Comparison of ENCODE assay signal across 1 cellular context in genomic region chr6:63635563-63636515, GRCh38.
A peak's percentile ranks its signal among the peaks of the same experiment; 100 is the strongest.
TF ChIP-seq lines count a peak whose summit lies in the region.

Gene PHF3 (plus strand): TSS chr6:63635802. CDS start chr6:63646552, 10,750 bp downstream.

TF ChIP-seq in HepG2, 621 proteins besides CTCF, POLR2A, EP300 and RAD21 (continued from another document and continues in another):
- TF ChIP-seq PATZ1 (CRISPR knock-in tag; IDR thresholded peaks at IDR 0.05) (peak; percentile 92), ZZZ3 (CRISPR knock-in tag; IDR thresholded peaks at IDR 0.05; ENCODE audit: borderline replicate concordance) (peak; percentile 29; the same call in 1 of the 2 replicates), HDAC6 (IDR thresholded peaks at IDR 0.05; ENCODE audit: low read depth, low read length) (no peak), ZBTB34 (CRISPR knock-in tag; IDR thresholded peaks at IDR 0.05) (peak; percentile 72), TFAP4 (IDR thresholded peaks at IDR 0.05; ENCODE audit: borderline replicate concordance, low read depth) (peak; percentile 58; the same call in 1 of the 2 replicates), GPN1 (CRISPR knock-in tag; IDR thresholded peaks at IDR 0.05; ENCODE audit: borderline replicate concordance) (peak; percentile 54; the same call in 1 of the 2 replicates), LBX2 (CRISPR knock-in tag; IDR thresholded peaks at IDR 0.05; ENCODE audit: borderline replicate concordance) (peak; percentile 91; the same call in 1 of the 2 replicates), ZNF773 (CRISPR knock-in tag; IDR thresholded peaks at IDR 0.05; ENCODE audit: borderline replicate concordance) (peak; percentile 90; the same call in 1 of the 2 replicates), ZNF775 (CRISPR knock-in tag; IDR thresholded peaks at IDR 0.05; ENCODE audit: borderline replicate concordance) (peak; percentile 74), JUND (CRISPR knock-in tag; IDR thresholded peaks at IDR 0.05) (peak; percentile 81; the same call in 1 of the 2 replicates), ISX (CRISPR knock-in tag; conservative IDR thresholded peaks at IDR 0.05) (peak; percentile 72; the same call in 1 of the 2 replicates), ZNF619 (CRISPR knock-in tag; IDR thresholded peaks at IDR 0.05) (peak; percentile 91), NFYB (CRISPR knock-in tag; IDR thresholded peaks at IDR 0.05) (no peak), ZNF225 (CRISPR knock-in tag; IDR thresholded peaks at IDR 0.05) (peak; percentile 98), HES4 (CRISPR knock-in tag; IDR thresholded peaks at IDR 0.05; ENCODE audit: borderline replicate concordance) (peak; percentile 91), SALL2 (CRISPR knock-in tag; IDR thresholded peaks at IDR 0.05) (peak; percentile 99), ZNF30 (CRISPR knock-in tag; IDR thresholded peaks at IDR 0.05) (peak; percentile 88), HOXA9 (CRISPR knock-in tag; IDR thresholded peaks at IDR 0.05; ENCODE audit: borderline replicate concordance) (peak; percentile 97), ZNF761 (CRISPR knock-in tag; conservative IDR thresholded peaks at IDR 0.05) (peak; percentile 98), ZNF672 (CRISPR knock-in tag; IDR thresholded peaks at IDR 0.05) (no peak), ZFY (CRISPR knock-in tag; IDR thresholded peaks at IDR 0.05) (peak; percentile 99), ZNF12 (CRISPR knock-in tag; IDR thresholded peaks at IDR 0.05) (peak; percentile 78), CCAR2 (optimal IDR thresholded peaks at IDR 0.05; ENCODE audit: low read depth, low read length) (no peak), ZNF770 (CRISPR knock-in tag; IDR thresholded peaks at IDR 0.05) (peak; percentile 73), GLMP (CRISPR knock-in tag; IDR thresholded peaks at IDR 0.05; ENCODE audit: borderline replicate concordance) (no peak), NFE2L1 (CRISPR knock-in tag; IDR thresholded peaks at IDR 0.05; ENCODE audit: borderline replicate concordance) (no peak; the same call in 1 of the 2 replicates), PHF20 (CRISPR knock-in tag; IDR thresholded peaks at IDR 0.05) (peak; percentile 74), ZNF501 (CRISPR knock-in tag; IDR thresholded peaks at IDR 0.05) (peak; percentile 89), REST (IDR thresholded peaks at IDR 0.05; ENCODE audit: borderline replicate concordance in 1 of 2, low read depth in 1 of 2, low read length in 2 of 2) (peak in 1 of 2 experiments; percentile 10; a peak in 2 of 4 replicates), NAIF1 (CRISPR knock-in tag; IDR thresholded peaks at IDR 0.05; ENCODE audit: borderline replicate concordance) (peak; percentile 96; the same call in 1 of the 2 replicates), NR1H2 (CRISPR knock-in tag; IDR thresholded peaks at IDR 0.05; ENCODE audit: borderline replicate concordance, low read depth) (peak; percentile 91), ZNF580 (CRISPR knock-in tag; IDR thresholded peaks at IDR 0.05; ENCODE audit: borderline replicate concordance, low read depth) (peak; percentile 98), PAX8 (CRISPR knock-in tag; IDR thresholded peaks at IDR 0.05; ENCODE audit: borderline replicate concordance) (peak; percentile 72; the same call in 1 of the 2 replicates), RFXANK (CRISPR knock-in tag; IDR thresholded peaks at IDR 0.05) (no peak), NCOA2 (CRISPR knock-in tag; IDR thresholded peaks at IDR 0.05) (peak; percentile 59; the same call in 1 of the 2 replicates), RARA (CRISPR knock-in tag; IDR thresholded peaks at IDR 0.05) (peak; percentile 71), ZC3H4 (CRISPR knock-in tag; IDR thresholded peaks at IDR 0.05; ENCODE audit: borderline replicate concordance) (no peak; the same call in 1 of the 2 replicates), NFE2L2 (IDR thresholded peaks at IDR 0.05; ENCODE audit: low read length) (no peak), EED (CRISPR knock-in tag; IDR thresholded peaks at IDR 0.05) (peak; percentile 99), ZNF18 (CRISPR knock-in tag; IDR thresholded peaks at IDR 0.05; ENCODE audit: insufficient replicate concordance) (peak; percentile 96), SMC3 (IDR thresholded peaks at IDR 0.05; ENCODE audit: low read length) (no peak), STAT6 (CRISPR knock-in tag; IDR thresholded peaks at IDR 0.05; ENCODE audit: borderline replicate concordance) (no peak; the same call in 1 of the 2 replicates), ESRRA (CRISPR knock-in tag; IDR thresholded peaks at IDR 0.05; ENCODE audit: low read depth) (peak; percentile 90; the same call in 1 of the 2 replicates), SRF (IDR thresholded peaks at IDR 0.05; ENCODE audit: low read depth, low read length) (no peak), TFDP1 (CRISPR knock-in tag; IDR thresholded peaks at IDR 0.05; ENCODE audit: borderline replicate concordance) (peak; percentile 97), ZNF589 (CRISPR knock-in tag; conservative IDR thresholded peaks at IDR 0.05) (peak; percentile 95), ZNF441 (CRISPR knock-in tag; IDR thresholded peaks at IDR 0.05; ENCODE audit: borderline replicate concordance) (peak; percentile 81; the same call in 1 of the 2 replicates), KLF13 (CRISPR knock-in tag; IDR thresholded peaks at IDR 0.05) (peak; percentile 94)
